In the genomic region with DNA sequence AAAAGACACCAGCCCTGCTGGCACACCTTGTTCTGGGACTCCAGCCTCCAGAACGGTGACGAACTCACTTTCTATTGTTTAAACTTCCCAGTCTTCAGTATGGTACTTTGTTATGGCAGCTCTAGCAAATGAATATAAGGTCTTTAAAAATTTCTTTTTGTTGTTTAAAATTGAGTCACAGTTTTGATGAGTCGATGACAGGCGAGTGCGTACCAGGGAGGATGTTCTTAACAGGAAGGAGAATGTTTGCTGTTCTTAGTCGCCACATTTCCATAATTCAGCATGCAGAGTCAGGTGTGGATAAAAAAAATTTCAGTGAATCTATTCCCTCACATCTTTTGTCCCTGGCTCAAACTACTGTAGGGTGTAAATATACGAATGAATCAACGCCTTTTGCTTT, we compare ENCODE assay signal across 31 cellular contexts. TPM values are rescaled to one million over a fixed set of nuclear protein-coding genes. Genes with fewer than 3 reads are reported as not detected.
DNase-seq lines count a peak whose midpoint lies in the region; ATAC-seq and TF ChIP-seq lines count a peak whose summit lies in the region.
"Had no signal": no experiment of that assay in that cellular context is flagged by ENCODE, and none has a peak within 500 bp of the region (broad histone marks: within the 10 kb centered on the region; RNA-seq: fewer than 3 reads in every experiment).

No MANE protein-coding gene starts in this region.

- H3K27ac Mint-ChIP-seq in activated CD4-positive, alpha-beta T cell treated with anti-CD3 and anti-CD28 coated beads for 36 hours = no peak overlapping the region
- H3K27ac Mint-ChIP-seq in activated CD4-positive, alpha-beta T cell treated with anti-CD3 and anti-CD28 coated beads, Interleukin-2, amount 10 ng/mL, durations not matched to agents 24 days and 14 days = no peak overlapping the region
- H3K27ac Mint-ChIP-seq: effector memory CD8-positive, alpha-beta T cell; mesothelial cell of epicardium; nephron progenitor cell; progenitor cell of endocrine pancreas; stimulated activated naive CD8-positive, alpha-beta T cell treated with anti-CD3 and anti-CD28 coated beads, Interleukin-15, amount 100 ng/mL, for 72 hours; type B pancreatic cell had no signal

- CTCF ChIA-PET in activated CD4-positive, alpha-beta T cell treated with anti-CD3 and anti-CD28 coated beads for 36 hours (lab: Charles Lee) = interaction anchor here (1.5 kb wide), 1 partner anchor 18 kb away, joined by 5 read pairs; no protein-coding TSS in a partner anchor
- CTCF ChIA-PET in PC-3 (lab: Charles Lee) = no interaction called here

- no peak for TF ChIP-seq POLR2A in esophagus squamous epithelium (IDR thresholded peaks at IDR 0.05)
- TF ChIP-seq POLR2A in erythroblast (IDR thresholded peaks at IDR 0.05; ENCODE audit: low read length) = no peak

- H3K27ac ChIP-seq in PC-3 (ENCODE audit: low read length) = peak overlapping the region; percentile 50
- peak overlapping the region; percentile 35 to 74 (median 59) for H3K27ac ChIP-seq in esophagus squamous epithelium
- peak overlapping the region; percentile 9 for H3K27ac ChIP-seq in skeletal muscle tissue (ENCODE audit: low read depth, low read length)
- H3K27ac ChIP-seq: 22Rv1 had no signal

- WGBS in esophagus squamous epithelium, 2 donors = 31 to 42% methylated on average over 8 of the region's 8 CpGs

- peaks cover 3% of the 10 kb centered on the region for H3K9me3 Mint-ChIP-seq in activated CD4-positive, alpha-beta T cell treated with anti-CD3 and anti-CD28 coated beads for 36 hours (ENCODE audit: low read depth)
- H3K9me3 Mint-ChIP-seq in activated CD4-positive, alpha-beta T cell treated with anti-CD3 and anti-CD28 coated beads, Interleukin-2, amount 10 ng/mL, durations not matched to agents 24 days and 14 days = no peaks in the 10 kb centered on the region
- H3K9me3 Mint-ChIP-seq: effector memory CD8-positive, alpha-beta T cell; mesothelial cell of epicardium had no signal

- H3K9me3 ChIP-seq in PC-3 (ENCODE audit: low read length) (no peaks in the 10 kb centered on the region), esophagus squamous epithelium (no peaks in the 10 kb centered on the region), skeletal muscle tissue (ENCODE audit: control insufficient read depth in 3 of 3, low read length in 3 of 3) (no peaks in the 10 kb centered on the region)

- H3K4me3 Mint-ChIP-seq in activated CD4-positive, alpha-beta T cell treated with anti-CD3 and anti-CD28 coated beads for 36 hours = no peak overlapping the region
- no peak overlapping the region for H3K4me3 Mint-ChIP-seq in activated CD4-positive, alpha-beta T cell treated with anti-CD3 and anti-CD28 coated beads, Interleukin-2, amount 10 ng/mL, durations not matched to agents 24 days and 14 days
- H3K4me3 Mint-ChIP-seq: effector memory CD8-positive, alpha-beta T cell; mesothelial cell of epicardium; nephron progenitor cell; stimulated activated naive CD8-positive, alpha-beta T cell treated with anti-CD3 and anti-CD28 coated beads, Interleukin-15, amount 100 ng/mL, for 72 hours; type B pancreatic cell had no signal

- no peaks in the 10 kb centered on the region for H3F3A ChIP-seq in PC-3 (ENCODE audit: low read length, unreplicated experiment)

- H3K36me3 ChIP-seq in PC-3 (ENCODE audit: low read depth, low read length) (no peaks in the 10 kb centered on the region), esophagus squamous epithelium (no peaks in the 10 kb centered on the region), skeletal muscle tissue (ENCODE audit: control insufficient read depth in 3 of 3, insufficient read depth in 3 of 3, low read length in 3 of 3) (no peaks in the 10 kb centered on the region)

- H3K9ac ChIP-seq in PC-3 (ENCODE audit: low read length) (no peak overlapping the region), skeletal muscle tissue (ENCODE audit: low read depth in 1 of 3, low read length in 3 of 3) (no peak overlapping the region)

- TF ChIP-seq CTCF in PC-3 (conservative IDR thresholded peaks at IDR 0.05; ENCODE audit: low read depth, low read length) (no peak), esophagus squamous epithelium (IDR thresholded peaks at IDR 0.05) (no peak)

- 0 out of 2 replicates have a peak overlapping the region, but pooled peaks have one; percentile 13 for H3K4me2 ChIP-seq in PC-3 (ENCODE audit: low read length)
- H3K4me2 ChIP-seq: smooth muscle cell had no signal

- H3K4me3 ChIP-seq in PC-3 (ENCODE audit: low read length) (no peak overlapping the region), esophagus squamous epithelium (no peak overlapping the region), skeletal muscle tissue (ENCODE audit: low read length in 3 of 3) (no peak overlapping the region)
- H3K4me3 ChIP-seq: K562, smooth muscle cell had no signal

- peak overlapping the region; percentile 10; the same call in 1 of the 2 replicates for H2AFZ ChIP-seq in PC-3 (ENCODE audit: low read length)

- H3K79me2 ChIP-seq in PC-3 (ENCODE audit: low read length) = no peaks in the 10 kb centered on the region

- BruUV-seq in PC-3 (replicated peaks; lab: Mats Ljungman, UMichigan) = no TSS peak

- POLR2A ChIA-PET in activated CD4-positive, alpha-beta T cell treated with anti-CD3 and anti-CD28 coated beads for 36 hours (lab: Charles Lee) = no interaction called here
- POLR2A ChIA-PET in PC-3 (lab: Charles Lee; ENCODE audit: unreplicated experiment) = interaction anchor here (0.7 kb wide), 1 partner anchor 8 kb away, joined by 3 read pairs; no protein-coding TSS in a partner anchor

- no peaks in the 10 kb centered on the region for H3K9me2 ChIP-seq in PC-3 (replicated peaks; ENCODE audit: low read length)

- H3K27me3 ChIP-seq in PC-3 (ENCODE audit: low read length) (no peaks in the 10 kb centered on the region), esophagus squamous epithelium (no peaks in the 10 kb centered on the region), skeletal muscle tissue (ENCODE audit: control insufficient read depth in 3 of 3, insufficient read depth in 3 of 3, low read length in 3 of 3) (peaks cover 0 to 3% (median 0%) of the 10 kb centered on the region in 3 donors)

- no peaks in the 10 kb centered on the region for H4K20me1 ChIP-seq in PC-3 (ENCODE audit: low read length)

- intact Hi-C loops in activated CD4-positive, alpha-beta T cell treated with anti-CD3 and anti-CD28 coated beads for 36 hours (cut with DNase I, micrococcal nuclease) = no loop called here
- intact Hi-C loops in activated CD4-positive, alpha-beta T cell treated with anti-CD3 and anti-CD28 coated beads, Interleukin-2, amount 10 ng/mL, durations not matched to agents 24 days and 14 days (cut with micrococcal nuclease) = no loop called here
- intact Hi-C loops in PC-3 (cut with micrococcal nuclease) = no loop called here
- intact Hi-C loops in esophagus squamous epithelium (cut with DNase I) = no loop called here

- H3K4me1 Mint-ChIP-seq in activated CD4-positive, alpha-beta T cell treated with anti-CD3 and anti-CD28 coated beads for 36 hours = peaks cover 3% of the 10 kb centered on the region
- H3K4me1 Mint-ChIP-seq in activated CD4-positive, alpha-beta T cell treated with anti-CD3 and anti-CD28 coated beads, Interleukin-2, amount 10 ng/mL, durations not matched to agents 24 days and 14 days = peaks cover 3% of the 10 kb centered on the region
- H3K4me1 Mint-ChIP-seq: mesothelial cell of epicardium had no signal

- DNase-seq in activated CD4-positive, alpha-beta T cell treated with anti-CD3 and anti-CD28 coated beads for 36 hours = no peak
- no peak for DNase-seq in activated CD4-positive, alpha-beta T cell treated with anti-CD3 and anti-CD28 coated beads, Interleukin-2, amount 10 ng/mL, durations not matched to agents 24 days and 14 days
- DNase-seq in PC-3 = peak; percentile 50
- DNase-seq in esophagus squamous epithelium (lab: John Stamatoyannopoulos, UW) = no peak
- no peak for DNase-seq in NCI-H2029 treated with DMSO at 0.1 percent for 48 hours (lab: John Stamatoyannopoulos, UW)
- DNase-seq in NCI-H128 (lab: John Stamatoyannopoulos, UW; ENCODE audit: unreplicated experiment) = no peak
- DNase-seq in erythroblast (lab: John Stamatoyannopoulos, UW) = no peak
- DNase-seq: activated CD8-positive, alpha-beta memory T cell treated with anti-CD3 and anti-CD28 coated beads, Interleukin-2, amount 50 U/mL, for 48 hours; activated gamma-delta T cell; AML-193; amygdala; effector memory CD8-positive, alpha-beta T cell; hippocampal formation; kidney; NCI-H146; nephron progenitor cell; OCI-M1; SIG-M5; stimulated activated CD4-positive, alpha-beta T cell treated with anti-CD3 and anti-CD28 coated beads, Interleukin-4, amount 100 ng/mL, for 1 hour; stimulated activated naive CD8-positive, alpha-beta T cell treated with anti-CD3 and anti-CD28 coated beads, Interleukin-15, amount 100 ng/mL, for 72 hours; T-helper 1 cell had no signal

- H3K4me1 ChIP-seq in PC-3 (ENCODE audit: insufficient read depth, low read length) (peaks cover 12% of the 10 kb centered on the region), esophagus squamous epithelium (peaks cover 8 to 43% (median 20%) of the 10 kb centered on the region in 3 donors), skeletal muscle tissue (ENCODE audit: control insufficient read depth in 3 of 3, insufficient read depth in 3 of 3, low read length in 3 of 3) (peaks cover 0 to 5% (median 5%) of the 10 kb centered on the region in 3 donors)

- peaks cover 3% of the 10 kb centered on the region for H3K36me3 Mint-ChIP-seq in activated CD4-positive, alpha-beta T cell treated with anti-CD3 and anti-CD28 coated beads for 36 hours (ENCODE audit: low read depth)
- no peaks in the 10 kb centered on the region for H3K36me3 Mint-ChIP-seq in activated CD4-positive, alpha-beta T cell treated with anti-CD3 and anti-CD28 coated beads, Interleukin-2, amount 10 ng/mL, durations not matched to agents 24 days and 14 days (ENCODE audit: low read depth)
- H3K36me3 Mint-ChIP-seq: mesothelial cell of epicardium, type B pancreatic cell had no signal

- ATAC-seq in activated CD4-positive, alpha-beta T cell treated with anti-CD3 and anti-CD28 coated beads for 36 hours = peak; percentile 68
- ATAC-seq in PC-3 = peak; percentile 87
- ATAC-seq: effector memory CD8-positive, alpha-beta T cell; K562; stimulated activated naive CD8-positive, alpha-beta T cell treated with anti-CD3 and anti-CD28 coated beads, Interleukin-15, amount 100 ng/mL, for 72 hours had no signal

- peaks cover 13% of the 10 kb centered on the region for H3K27me3 Mint-ChIP-seq in activated CD4-positive, alpha-beta T cell treated with anti-CD3 and anti-CD28 coated beads for 36 hours
- peaks cover 15% of the 10 kb centered on the region for H3K27me3 Mint-ChIP-seq in activated CD4-positive, alpha-beta T cell treated with anti-CD3 and anti-CD28 coated beads, Interleukin-2, amount 10 ng/mL, durations not matched to agents 24 days and 14 days
- H3K27me3 Mint-ChIP-seq: progenitor cell of endocrine pancreas, type B pancreatic cell had no signal

RNA-seq across cellular contexts. Expression of a gene that starts 12.4 kb away (rescaled TPM):
- total RNA-seq in activated CD4-positive, alpha-beta T cell treated with anti-CD3 and anti-CD28 coated beads for 36 hours = not detected
- total RNA-seq in activated CD4-positive, alpha-beta T cell treated with anti-CD3 and anti-CD28 coated beads, Interleukin-2, amount 10 ng/mL, durations not matched to agents 24 days and 14 days = not detected in 2 replicates
- 0.36 and 0.63 TPM in 2 replicates for total RNA-seq in PC-3 (2014; rRNA removed)
- 10 to 100 TPM in 3 of 4 donors, 1 to 10 TPM in 1; 8.3 to 15.3 (median 11.9) TPM for total RNA-seq in esophagus squamous epithelium
- total RNA-seq in skeletal muscle tissue = 1.0 TPM
- total RNA-seq: Daoy, fibroblast of villous mesenchyme, H4, K562, progenitor cell of endocrine pancreas, smooth muscle cell had no signal

RNA-seq across cellular contexts. Expression of a gene that starts 39.2 kb away (rescaled TPM):
- 1 to 10 TPM; 3.0 to 3.5 TPM for total RNA-seq in activated CD4-positive, alpha-beta T cell treated with anti-CD3 and anti-CD28 coated beads for 36 hours
- 9.8 and 10.8 TPM in 2 replicates for total RNA-seq in activated CD4-positive, alpha-beta T cell treated with anti-CD3 and anti-CD28 coated beads, Interleukin-2, amount 10 ng/mL, durations not matched to agents 24 days and 14 days
- 11.6 and 13.4 TPM in 2 replicates for total RNA-seq in PC-3 (2014; rRNA removed)
- total RNA-seq in esophagus squamous epithelium = 10 to 100 TPM in 1 of 4 donors, 1 to 10 TPM in 3; 5.8 to 16.5 (median 8.9) TPM
- 5.2 TPM for total RNA-seq in skeletal muscle tissue

Comparison
In these comparisons a context has a peak if more than half of its experiments do, and no peak if none do; other contexts are left out.
1. H3K27ac ChIP-seq: peak in every context shown above with its lines; median percentile 59 in esophagus squamous epithelium; 50 in PC-3; 9 in skeletal muscle tissue.